11 cellular contexts compared by ENCODE assay signal in the genomic region with DNA sequence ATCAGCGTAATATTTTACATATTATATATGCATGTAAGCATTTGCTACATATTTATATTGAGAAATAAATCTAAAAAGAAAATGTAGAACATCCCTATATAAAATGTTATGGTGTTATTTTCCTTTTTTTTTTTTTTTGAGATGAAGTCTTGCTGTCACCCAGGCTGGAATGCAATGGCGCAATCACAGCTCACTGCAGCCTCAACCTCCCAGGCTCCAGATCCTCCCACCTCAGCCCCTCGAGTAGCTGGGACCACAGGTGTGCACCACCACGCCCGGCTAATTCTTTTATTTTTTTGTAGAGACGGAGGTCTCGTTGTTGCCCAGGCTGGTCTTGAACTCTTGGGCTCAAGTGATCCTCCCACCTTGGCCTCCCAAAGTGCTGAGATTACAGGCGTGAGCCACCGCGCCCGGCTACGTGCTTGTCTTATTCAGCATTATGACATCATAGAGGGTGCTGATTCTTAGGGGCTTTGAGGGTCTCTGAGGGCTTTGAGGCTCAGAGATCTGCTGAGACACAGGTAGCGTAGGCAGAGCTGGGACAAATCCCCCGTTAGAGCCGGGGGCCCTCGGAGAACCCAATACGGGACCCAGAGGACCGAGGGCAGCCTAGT.
A peak's percentile ranks its signal among the peaks of the same experiment; 100 is the strongest.
DNase-seq lines count a peak whose midpoint lies in the region; ATAC-seq and TF ChIP-seq lines count a peak whose summit lies in the region.
"Had no signal": no experiment of that assay in that cellular context is flagged by ENCODE, and none has a peak within 500 bp of the region (broad histone marks: within the 10 kb centered on the region; RNA-seq: fewer than 3 reads in every experiment).

No MANE protein-coding gene starts in this region.

- peak overlapping the region; percentile 100 for H2BK5ac ChIP-seq in trophoblast cell (ENCODE audit: low read depth, low read length, poor library complexity)

- peak overlapping the region; percentile 93 for H4K8ac ChIP-seq in trophoblast cell (ENCODE audit: low read depth, low read length)

- peak overlapping the region; percentile 84 for H3K4ac ChIP-seq in trophoblast cell (ENCODE audit: low read depth, low read length)

- peak overlapping the region; percentile 98 for H3K14ac ChIP-seq in trophoblast cell (ENCODE audit: low read length)

- no peak overlapping the region for H3K4me2 ChIP-seq in trophoblast cell (ENCODE audit: low read length)
- H3K4me2 ChIP-seq: KMS-11 had no signal

- H3K9ac ChIP-seq in trophoblast cell (ENCODE audit: low read length) = no peak overlapping the region
- H3K9ac ChIP-seq: KMS-11 had no signal

- intact Hi-C loops in heart right ventricle (cut with DNase I) = loop anchor here in 8 of 10 donors (1.0 to 10.0 kb wide), 8 partner anchors 29 to 103 kb away; a partner anchor contains a TSS

- H4K91ac ChIP-seq in trophoblast cell (ENCODE audit: low read depth, low read length) = peak overlapping the region; percentile 100

- no peak overlapping the region for H2AFZ ChIP-seq in ACC112 (ENCODE audit: low read length, unreplicated experiment)
- no peak overlapping the region for H2AFZ ChIP-seq in trophoblast cell (ENCODE audit: insufficient read depth, low read length, poor library complexity)

- H3K23ac ChIP-seq in trophoblast cell (ENCODE audit: low read length) = no peak overlapping the region

- H2BK120ac ChIP-seq in trophoblast cell (ENCODE audit: insufficient read depth, low read length, poor library complexity) = peak overlapping the region; percentile 100

- H3K4me3 ChIP-seq in ACC112 (ENCODE audit: low read depth, low read length) = peak overlapping the region; percentile 64; the same call in 1 of the 2 replicates
- H3K4me3 ChIP-seq in RWPE2 (ENCODE audit: severe bottlenecking) = no peak overlapping the region
- no peak overlapping the region for H3K4me3 ChIP-seq in heart right ventricle
- H3K4me3 ChIP-seq in trophoblast cell (ENCODE audit: low read depth, low read length) = no peak overlapping the region

- H3K27ac ChIP-seq in ACC112 (ENCODE audit: low read depth, low read length) = peak overlapping the region; percentile 100
- H3K27ac ChIP-seq in RWPE2 (ENCODE audit: poor library complexity, severe bottlenecking) = peak overlapping the region; percentile 82
- peak overlapping the region in 9 of 10 donors; percentile 67 to 96 (median 83) for H3K27ac ChIP-seq in heart right ventricle
- peak overlapping the region; percentile 100 for H3K27ac ChIP-seq in trophoblast cell (ENCODE audit: low read depth, low read length)
- H3K27ac ChIP-seq: KMS-11 had no signal

- H3K36me3 ChIP-seq in ACC112 (ENCODE audit: insufficient read depth, low read length) = no peaks in the 10 kb centered on the region
- no peaks in the 10 kb centered on the region for H3K36me3 ChIP-seq in RWPE2 (ENCODE audit: low read depth)
- H3K36me3 ChIP-seq in heart right ventricle = no peaks in the 10 kb centered on the region
- H3K36me3 ChIP-seq in trophoblast cell (ENCODE audit: control insufficient read depth in 1 of 2, insufficient read depth in 2 of 2, low read length in 2 of 2) = no peaks in the 10 kb centered on the region

- peak overlapping the region; percentile 68 for H4K12ac ChIP-seq in trophoblast cell (ENCODE audit: low read depth, low read length)

- ATAC-seq in RWPE2 (ENCODE audit: low read depth) = no peak
- no peak for ATAC-seq in heart right ventricle

- H2BK12ac ChIP-seq in trophoblast cell (ENCODE audit: low read length) = peak overlapping the region; percentile 97

- peaks cover 51% of the 10 kb centered on the region for H3K79me1 ChIP-seq in trophoblast cell (ENCODE audit: low read length)

- peak overlapping the region; percentile 98 for H2AK5ac ChIP-seq in trophoblast cell (ENCODE audit: low read length)

- peak overlapping the region; percentile 83 for H3K18ac ChIP-seq in trophoblast cell (ENCODE audit: low read length)

- H3K27me3 ChIP-seq in ACC112 (ENCODE audit: insufficient read depth, low read length) = no peaks in the 10 kb centered on the region
- H3K27me3 ChIP-seq in RWPE2 (ENCODE audit: insufficient read depth, poor library complexity, severe bottlenecking) = no peaks in the 10 kb centered on the region
- H3K27me3 ChIP-seq in heart right ventricle = no peaks in the 10 kb centered on the region
- H3K27me3 ChIP-seq in trophoblast cell (ENCODE audit: insufficient read depth, low read length) = no peaks in the 10 kb centered on the region

- no peak for TF ChIP-seq CTCF in RWPE2 (IDR thresholded peaks at IDR 0.05; ENCODE audit: poor library complexity, severe bottlenecking)
- TF ChIP-seq CTCF in heart right ventricle (IDR thresholded peaks at IDR 0.05) = no peak

- H3K9me3 ChIP-seq in RWPE2 (ENCODE audit: severe bottlenecking) (peaks cover 5% of the 10 kb centered on the region), heart right ventricle (peaks cover 0 to 12% (median 2%) of the 10 kb centered on the region in 11 donors), trophoblast cell (ENCODE audit: insufficient read depth, low read depth, low read length) (peaks cover 2% of the 10 kb centered on the region)

- H3K4me1 ChIP-seq in ACC112 (ENCODE audit: control insufficient read depth, insufficient read depth, low read length, unreplicated experiment) (peaks cover 30% of the 10 kb centered on the region), RWPE2 (ENCODE audit: insufficient read depth, poor library complexity, severe bottlenecking) (peaks cover 10% of the 10 kb centered on the region), heart right ventricle (peaks cover 12 to 41% (median 33%) of the 10 kb centered on the region in 9 donors), trophoblast cell (ENCODE audit: control insufficient read depth in 1 of 2, insufficient read depth in 2 of 2, low read length in 2 of 2) (peaks cover 29 to 39% of the 10 kb centered on the region in 2 experiments)

- H3K79me2 ChIP-seq in ACC112 (ENCODE audit: control insufficient read depth, insufficient read depth, low read length, unreplicated experiment) (no peaks in the 10 kb centered on the region), trophoblast cell (ENCODE audit: control insufficient read depth, insufficient read depth, low read length, poor library complexity) (peaks cover 11% of the 10 kb centered on the region)

- WGBS in heart right ventricle, 2 donors = 79 to 84% methylated on average over 18 of the region's 18 CpGs
- WGBS in trophoblast cell (ENCODE audit: extremely low coverage, insufficient coverage, insufficient read length) = no CpG with 5 or more reads among the region's 18 CpGs

- DNase-seq in RWPE2 (ENCODE audit: low spot score) (no peak), heart right ventricle (no peak), trophoblast cell (peak in 1 of 2 donors; percentile 36), hepatic stellate cell (ENCODE audit: low spot score) (no peak), A172 (ENCODE audit: low spot score) (no peak), GM03348 (ENCODE audit: low spot score) (no peak), AG08395 (ENCODE audit: low spot score) (no peak)
- DNase-seq: activated CD8-positive, alpha-beta memory T cell treated with anti-CD3 and anti-CD28 coated beads, Interleukin-2, amount 50 U/mL, for 48 hours; NCI-H524 treated with DMSO at 0.1 percent for 48 hours had no signal
